9 cellular contexts compared by ENCODE assay signal in genomic region chr7:55280031-55280454, GRCh38.
DNase-seq lines count a peak whose midpoint lies in the region; ATAC-seq, FAIRE-seq and TF ChIP-seq lines count a peak whose summit lies in the region.
"Had no signal": no experiment of that assay in that cellular context is flagged by ENCODE, and none has a peak within 500 bp of the region (broad histone marks: within the 10 kb centered on the region; RNA-seq: fewer than 3 reads in every experiment).

No MANE protein-coding gene starts in this region.

- H3K4me1 ChIP-seq in Loucy (ENCODE audit: insufficient read depth, low read length, poor library complexity, severe bottlenecking) (no peaks in the 10 kb centered on the region), SJCRH30 (no peaks in the 10 kb centered on the region)

- no peak overlapping the region for H3K27ac Mint-ChIP-seq in activated naive CD4-positive, alpha-beta T cell treated with anti-CD3 and anti-CD28 coated beads for 36 hours
- H3K27ac Mint-ChIP-seq in glutamatergic neuron (ENCODE audit: unreplicated experiment) (no peak overlapping the region), progenitor cell of endocrine pancreas (no peak overlapping the region)

- H3K27me3 ChIP-seq in Loucy (ENCODE audit: insufficient read depth, low read length, poor library complexity, severe bottlenecking) (no peaks in the 10 kb centered on the region), SJCRH30 (no peaks in the 10 kb centered on the region; the same call in 1 of the 2 replicates)

- no peaks in the 10 kb centered on the region for H3K4me1 Mint-ChIP-seq in activated naive CD4-positive, alpha-beta T cell treated with anti-CD3 and anti-CD28 coated beads for 36 hours (ENCODE audit: low read depth)
- H3K4me1 Mint-ChIP-seq in glutamatergic neuron (ENCODE audit: low read depth, unreplicated experiment), result peaks cover 2% of the 10 kb centered on the region
- no peaks in the 10 kb centered on the region for H3K4me1 Mint-ChIP-seq in progenitor cell of endocrine pancreas (ENCODE audit: low read depth)

- H3K9me3 ChIP-seq in Loucy (ENCODE audit: insufficient read depth, low read depth, low read length) (no peaks in the 10 kb centered on the region), SJCRH30 (replicated peaks) (no peaks in the 10 kb centered on the region)
- H3K9me3 ChIP-seq: neutrophil had no signal

- ATAC-seq in HG03108 (IDR thresholded peaks at IDR 0.05; ENCODE audit: unreplicated experiment), result no peak

- TF ChIP-seq POLR2A in H54 (IDR thresholded peaks at IDR 0.05; ENCODE audit: low read depth, low read length), result no peak

- intact Hi-C loops in activated naive CD4-positive, alpha-beta T cell treated with anti-CD3 and anti-CD28 coated beads for 36 hours (cut with micrococcal nuclease), result loop anchor here (1.0 to 10.0 kb wide), 4 partner anchors 85 to 685 kb away; partner anchors contain the start of genes LANCL2 and NIPSNAP2

- H3K79me2 ChIP-seq in Loucy (ENCODE audit: insufficient read depth, low read length), result no peaks in the 10 kb centered on the region

- no peak overlapping the region for H3K27ac ChIP-seq in SJCRH30
- H3K27ac ChIP-seq: neutrophil had no signal

- no peaks in the 10 kb centered on the region for H3K36me3 Mint-ChIP-seq in activated naive CD4-positive, alpha-beta T cell treated with anti-CD3 and anti-CD28 coated beads for 36 hours (ENCODE audit: low read depth)
- no peaks in the 10 kb centered on the region for H3K36me3 Mint-ChIP-seq in glutamatergic neuron (ENCODE audit: unreplicated experiment)
- no peaks in the 10 kb centered on the region for H3K36me3 Mint-ChIP-seq in progenitor cell of endocrine pancreas (ENCODE audit: insufficient read depth)

- H3K4me3 ChIP-seq in GM12865 (ENCODE audit: low read depth, low read length) (no peak overlapping the region), Loucy (ENCODE audit: low read length, poor library complexity, severe bottlenecking) (no peak overlapping the region), SJCRH30 (no peak overlapping the region)

- H3K36me3 ChIP-seq in Loucy (ENCODE audit: insufficient read depth, low read length) (no peaks in the 10 kb centered on the region), SJCRH30 (no peaks in the 10 kb centered on the region)
- H3K36me3 ChIP-seq: neutrophil had no signal

- no peak overlapping the region for H3K4me3 Mint-ChIP-seq in activated naive CD4-positive, alpha-beta T cell treated with anti-CD3 and anti-CD28 coated beads for 36 hours
- H3K4me3 Mint-ChIP-seq in glutamatergic neuron (ENCODE audit: unreplicated experiment) (no peak overlapping the region), progenitor cell of endocrine pancreas (ENCODE audit: low read depth) (no peak overlapping the region)

- H3K4me2 ChIP-seq in Loucy (ENCODE audit: low read depth, low read length, poor library complexity, severe bottlenecking), result no peak overlapping the region

- H4K20me1 ChIP-seq in Loucy (ENCODE audit: insufficient read depth, low read length, poor library complexity, severe bottlenecking), result no peaks in the 10 kb centered on the region

- H3F3A ChIP-seq in Loucy (ENCODE audit: low read depth), result no peaks in the 10 kb centered on the region

- H3K9me2 ChIP-seq in Loucy (replicated peaks; ENCODE audit: low read depth, low read length), result no peaks in the 10 kb centered on the region

- TF ChIP-seq CTCF in GM12865 (IDR thresholded peaks at IDR 0.05; ENCODE audit: insufficient read depth, low read depth, low read length, missing control alignments), result peak; percentile 58
- TF ChIP-seq CTCF in Loucy (conservative IDR thresholded peaks at IDR 0.05; ENCODE audit: low read length), result peak; percentile 74
- peak; percentile 61 for TF ChIP-seq CTCF in glutamatergic neuron (IDR thresholded peaks at IDR 0.05; ENCODE audit: partially characterized antibody, unreplicated experiment)
- peak; percentile 70 for TF ChIP-seq CTCF in progenitor cell of endocrine pancreas (IDR thresholded peaks at IDR 0.05; ENCODE audit: unreplicated experiment)

- no peak overlapping the region for H3K9ac ChIP-seq in Loucy (ENCODE audit: low read depth, low read length, poor library complexity, severe bottlenecking)

- H3K27me3 Mint-ChIP-seq in activated naive CD4-positive, alpha-beta T cell treated with anti-CD3 and anti-CD28 coated beads for 36 hours (ENCODE audit: low read depth), result no peaks in the 10 kb centered on the region
- H3K27me3 Mint-ChIP-seq in glutamatergic neuron (ENCODE audit: unreplicated experiment), result peaks cover 6% of the 10 kb centered on the region
- no peaks in the 10 kb centered on the region for H3K27me3 Mint-ChIP-seq in progenitor cell of endocrine pancreas

- CTCF ChIA-PET in activated naive CD4-positive, alpha-beta T cell treated with anti-CD3 and anti-CD28 coated beads for 36 hours (lab: Charles Lee), result interaction anchor here (0.5 to 2.8 kb wide), 12 partner anchors 18 to 909 kb away, joined by 3 to 21 read pairs (median 4); no protein-coding TSS in a partner anchor

- peak; percentile 33 for FAIRE-seq in H54 (lab: Jason Lieb, UNC)

- peak overlapping the region; percentile 11 for H2AFZ ChIP-seq in Loucy (ENCODE audit: low read length)

- H3K9me3 Mint-ChIP-seq in activated naive CD4-positive, alpha-beta T cell treated with anti-CD3 and anti-CD28 coated beads for 36 hours, result no peaks in the 10 kb centered on the region
- H3K9me3 Mint-ChIP-seq in glutamatergic neuron (ENCODE audit: unreplicated experiment) (peaks cover 2% of the 10 kb centered on the region), progenitor cell of endocrine pancreas (ENCODE audit: low read depth) (no peaks in the 10 kb centered on the region)

- DNase-seq in GM12865 (ENCODE audit: low read depth), result peak; percentile 85
- peak; percentile 90 for DNase-seq in H54 (ENCODE audit: insufficient read length, low spot score)
- peak; percentile 74 to 90 for DNase-seq in SJCRH30
- DNase-seq in activated naive CD4-positive, alpha-beta T cell treated with anti-CD3 and anti-CD28 coated beads for 36 hours, result peak; percentile 80
- DNase-seq in glutamatergic neuron, result peak; percentile 71
- peak; percentile 50 for DNase-seq in progenitor cell of endocrine pancreas (ENCODE audit: low spot score, unreplicated experiment)
